26 cellular contexts compared by ENCODE assay signal in the genomic region with DNA sequence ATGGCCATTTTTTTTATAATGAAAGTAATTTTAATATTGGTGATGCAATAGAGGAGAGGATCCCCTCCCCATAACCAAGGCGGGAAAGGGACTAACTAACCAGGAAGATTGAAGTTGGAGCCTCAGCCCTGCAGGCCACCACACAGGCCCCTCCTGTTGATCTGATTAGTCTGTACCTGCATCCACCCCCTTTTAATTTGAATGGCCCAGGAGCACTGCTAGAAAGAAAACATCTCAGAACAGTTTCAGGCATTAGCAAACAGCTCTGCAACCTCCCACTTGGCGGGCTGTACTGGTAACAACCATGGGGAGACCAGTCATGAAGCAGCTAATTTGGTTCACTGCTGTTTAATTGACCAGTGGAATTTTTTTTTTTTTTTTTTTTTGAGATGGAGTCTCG. TPM values are rescaled to one million over a fixed set of nuclear protein-coding genes. Genes with fewer than 3 reads are reported as not detected.
A peak's percentile ranks its signal among the peaks of the same experiment; 100 is the strongest.
DNase-seq lines count a peak whose midpoint lies in the region; ATAC-seq, FAIRE-seq and TF ChIP-seq lines count a peak whose summit lies in the region.
"Had no signal": no experiment of that assay in that cellular context is flagged by ENCODE, and none has a peak within 500 bp of the region (broad histone marks: within the 10 kb centered on the region; RNA-seq: fewer than 3 reads in every experiment).

No MANE protein-coding gene starts in this region.

- H4K20me1 ChIP-seq in K562 (replicated peaks; ENCODE audit: control insufficient read depth, insufficient read depth, low read length) = peaks cover 6% of the 10 kb centered on the region; the same call in 1 of the 2 replicates

- H3K9me1 ChIP-seq in K562 (ENCODE audit: control insufficient read depth, insufficient read depth, low read length) = no peaks in the 10 kb centered on the region

- H3K4me1 Mint-ChIP-seq in progenitor cell of endocrine pancreas (ENCODE audit: low read depth) (peaks cover 10% of the 10 kb centered on the region), type B pancreatic cell (ENCODE audit: unreplicated experiment) (peaks cover 22% of the 10 kb centered on the region)
- H3K4me1 Mint-ChIP-seq: CD4-positive, CD25-positive, alpha-beta regulatory T cell had no signal

- WGBS in K562 (ENCODE audit: insufficient coverage, low coverage, missing lambda C conversion rate) = 4% methylated on average over 2 of the region's 3 CpGs

- TF ChIP-seq POLR2A in K562 (conservative IDR thresholded peaks at IDR 0.05) = no peak

- peak; percentile 21 for DNase-seq in activated effector memory CD4-positive, alpha-beta T cell treated with anti-CD3 and anti-CD28 coated beads, Interleukin-2, amount 50 U/mL, for 16 hours
- no peak for DNase-seq in activated effector memory CD4-positive, alpha-beta T cell treated with Interleukin-2 at 50 U/mL for 16 hours
- peak; percentile 28 for DNase-seq in LNCaP clone FGC (ENCODE audit: low read depth)
- DNase-seq in K562 (ENCODE audit: extremely low read depth in 1 of 4, low spot score in 3 of 4) = no peak
- DNase-seq in progenitor cell of endocrine pancreas (ENCODE audit: low spot score, unreplicated experiment) = no peak
- no peak for DNase-seq in type B pancreatic cell (ENCODE audit: extremely low spot score, unreplicated experiment)
- DNase-seq in activated CD8-positive, alpha-beta memory T cell treated with anti-CD3 and anti-CD28 coated beads, Interleukin-2, amount 50 U/mL, for 4 hours = no peak
- no peak for DNase-seq in activated T-cell treated with anti-CD3 and anti-CD28 coated beads, Interleukin-2, amount 50 U/mL, for 48 hours
- DNase-seq: 8988T; BE2C; CD4-positive, CD25-positive, alpha-beta regulatory T cell; DMS153; GF-D8; Karpas-422; NCI-H1048; NCI-H1436 treated with DMSO at 0.1 percent for 48 hours; NCI-H2081 treated with DMSO at 0.1 percent for 48 hours; NCI-H510A; NCI-H748 treated with DMSO at 0.1 percent for 48 hours; NK-92 treated with Interleukin-12 subunit alpha and Interleukin-12 subunit beta, amount 100 ng/mL, for 24 hours; SIG-M5 had no signal

- no peak for TF ChIP-seq RAD21 in K562 (CRISPR knock-in tag; conservative IDR thresholded peaks at IDR 0.05 in 1 of 2, IDR thresholded peaks at IDR 0.05 in 1 of 2)

- POLR2A ChIA-PET in K562 (lab: Yijun Ruan, JAX) = interaction anchor here (0.5 to 1.0 kb wide), 5 partner anchors 14 to 75 kb away, joined by 3 to 4 read pairs (median 3); no protein-coding TSS in a partner anchor

- no peak for TF ChIP-seq CTCF in LNCaP clone FGC (IDR thresholded peaks at IDR 0.05; ENCODE audit: control insufficient read depth, extremely low read depth, insufficient read depth)
- TF ChIP-seq CTCF in K562 (IDR thresholded peaks at IDR 0.05 in 2 of 3, conservative IDR thresholded peaks at IDR 0.05 in 1 of 3; ENCODE audit: insufficient read depth in 2 of 3, low read depth in 1 of 3, low read length in 3 of 3) = no peak
- no peak for TF ChIP-seq CTCF in progenitor cell of endocrine pancreas (IDR thresholded peaks at IDR 0.05; ENCODE audit: unreplicated experiment)
- TF ChIP-seq CTCF in type B pancreatic cell (conservative IDR thresholded peaks at IDR 0.05) = no peak

- H3K4me1 ChIP-seq in K562 (replicated peaks in 1 of 2; ENCODE audit: control insufficient read depth in 2 of 2, insufficient read depth in 2 of 2, low read length in 2 of 2) = peaks cover 3 to 4% of the 10 kb centered on the region in 2 experiments; a peak in 3 of 5 replicates
- H3K4me1 ChIP-seq: BE2C had no signal

- BruUV-seq in K562 (replicated peaks; lab: Mats Ljungman, UMichigan) = no TSS peak

- H3K27me3 ChIP-seq in K562 (ENCODE audit: control insufficient read depth in 2 of 2, insufficient read depth in 2 of 2, low read length in 2 of 2) = peaks cover 7 to 39% of the 10 kb centered on the region in 2 experiments; a peak in 3 of 5 replicates
- H3K27me3 ChIP-seq: BE2C, MG63 had no signal

- no peak overlapping the region for H2AFZ ChIP-seq in K562 (ENCODE audit: low read depth, low read length)

- CTCF ChIA-PET in K562 (lab: Yijun Ruan, JAX; ENCODE audit: low intra/inter-chr PET ratio) = no interaction called here

- TF ChIP-seq EP300 in K562 (IDR thresholded peaks at IDR 0.05; ENCODE audit: low read length) = no peak

- H3K9ac ChIP-seq in K562 (ENCODE audit: insufficient read depth in 1 of 2, low read depth in 2 of 2, low read length in 2 of 2) = no peak overlapping the region

- H3K4me3 ChIP-seq in LNCaP clone FGC (ENCODE audit: low read depth, low read length) = no peak overlapping the region
- H3K4me3 ChIP-seq in K562 = no peak overlapping the region
- H3K4me3 ChIP-seq: MG63 had no signal

- H3K79me2 ChIP-seq in K562 (ENCODE audit: control insufficient read depth, insufficient read depth, low read length) = no peaks in the 10 kb centered on the region

- in situ Hi-C loops in K562 (cut with MboI) = no loop called here

- H3K9me3 Mint-ChIP-seq in progenitor cell of endocrine pancreas (ENCODE audit: low read depth) (no peaks in the 10 kb centered on the region), type B pancreatic cell (no peaks in the 10 kb centered on the region)

- H3K36me3 Mint-ChIP-seq in progenitor cell of endocrine pancreas (ENCODE audit: insufficient read depth) (no peaks in the 10 kb centered on the region), type B pancreatic cell (no peaks in the 10 kb centered on the region)
- H3K36me3 Mint-ChIP-seq: CD4-positive, CD25-positive, alpha-beta regulatory T cell had no signal

- intact Hi-C loops in K562 (cut with micrococcal nuclease) = no loop called here

- peak overlapping the region; percentile 29 for H3K27ac Mint-ChIP-seq in progenitor cell of endocrine pancreas
- H3K27ac Mint-ChIP-seq in type B pancreatic cell = no peak overlapping the region
- H3K27ac Mint-ChIP-seq: CD4-positive, CD25-positive, alpha-beta regulatory T cell had no signal

- H3K36me3 ChIP-seq in K562 (ENCODE audit: control insufficient read depth, insufficient read depth, low read length) = no peaks in the 10 kb centered on the region
- H3K36me3 ChIP-seq: BE2C, MG63 had no signal

- H3K4me2 ChIP-seq in K562 (ENCODE audit: insufficient read depth, low read length) = no peak overlapping the region

- H3K4me3 Mint-ChIP-seq in progenitor cell of endocrine pancreas (ENCODE audit: low read depth) (no peak overlapping the region), type B pancreatic cell (no peak overlapping the region)
- H3K4me3 Mint-ChIP-seq: CD4-positive, CD25-positive, alpha-beta regulatory T cell had no signal

- no peaks in the 10 kb centered on the region for H3K9me3 ChIP-seq in K562 (replicated peaks; ENCODE audit: control insufficient read depth, insufficient read depth, low read depth, low read length)
- H3K9me3 ChIP-seq: BE2C, Caco-2, MG63 had no signal

- peaks cover 3% of the 10 kb centered on the region for H3K27me3 Mint-ChIP-seq in progenitor cell of endocrine pancreas
- H3K27me3 Mint-ChIP-seq in type B pancreatic cell = no peaks in the 10 kb centered on the region

- no peak for ATAC-seq in K562

- FAIRE-seq in K562 (lab: Jason Lieb, UNC) = no peak
- FAIRE-seq: RCC 7860 had no signal

- no peak overlapping the region for H3K27ac ChIP-seq in K562 (ENCODE audit: extremely low read depth, low read depth, low read length)

TF ChIP-seq in K562, 482 proteins besides CTCF, POLR2A, EP300 and RAD21:
- no peak for TF ChIP-seq POLR2B (IDR thresholded peaks at IDR 0.05; ENCODE audit: low read depth, partially characterized antibody)
- no peak for TF ChIP-seq CEBPG (CRISPR knock-in tag; IDR thresholded peaks at IDR 0.05)
- 0 out of 4 replicates have a peak, but pooled peaks have one; percentile 4 to 16 for TF ChIP-seq CEBPG (tag; conservative IDR thresholded peaks at IDR 0.05 in 1 of 2, IDR thresholded peaks at IDR 0.05 in 1 of 2)

RNA-seq across cellular contexts. Expression of a gene that starts 10.3 kb away (rescaled TPM):
- total RNA-seq in K562 (2011; cell fraction: chromatin; rRNA removed; ENCODE audit: low replicate concordance) = not detected in 2 replicates
- not detected in 2 replicates for total RNA-seq in K562 (2011; cell fraction: nucleolus; rRNA removed)
- total RNA-seq in K562 (2011; cell fraction: nucleoplasm; rRNA removed) = not detected in 2 replicates
- not detected in 2 replicates for total RNA-seq in K562 (2014; rRNA removed)
- not detected in 2 replicates for total RNA-seq in K562 (2014; rRNA removed; fragmentation: Illumina TruSeq; extraction: Trizol)
- not detected in 2 replicates for total RNA-seq in K562 (2015; rRNA removed; fragmentation: Illumina TruSeq; extraction: Trizol)
- not detected in 2 replicates for total RNA-seq in K562 (2021)
- polyA plus RNA-seq in K562 (2011; rRNA removed) = not detected in 2 replicates
- polyA plus RNA-seq in K562 (2011; cell fraction: cytosol; rRNA removed) = not detected in 2 replicates
- not detected in 2 replicates for polyA plus RNA-seq in K562 (2011; cell fraction: nucleus; rRNA removed)
- polyA plus RNA-seq in K562 (2012) = not detected in 2 replicates
- polyA plus RNA-seq in K562 (2014; fragmentation: Illumina TruSeq; extraction: Trizol) = not detected in 2 replicates
- not detected for polyA plus RNA-seq in K562 (2014; fragmentation: Nextera tagmentation; extraction: Ambion mirVana)
- polyA plus RNA-seq in K562 (2014; rRNA removed) = not detected in 2 replicates
- not detected in 2 replicates for polyA minus RNA-seq in K562 (2011; rRNA and poly(A)+ RNA removed)
- not detected in 2 replicates for polyA minus RNA-seq in K562 (2011; cell fraction: cytosol; rRNA and poly(A)+ RNA removed)
- not detected in 2 replicates for polyA minus RNA-seq in K562 (2011; cell fraction: nucleus; rRNA and poly(A)+ RNA removed)
- total RNA-seq in progenitor cell of endocrine pancreas = not detected in 2 replicates
- not detected in 2 replicates for total RNA-seq in type B pancreatic cell (ENCODE audit: low replicate concordance)
- total RNA-seq: Caco-2; CD4-positive, CD25-positive, alpha-beta regulatory T cell; Daoy; H4 had no signal
- polyA plus RNA-seq: CD4-positive, CD25-positive, alpha-beta regulatory T cell had no signal

RNA-seq across cellular contexts. Expression of a gene that starts 25.5 kb away (rescaled TPM):
- 1.3 and 1.4 TPM in 2 replicates for total RNA-seq in K562 (2011; cell fraction: chromatin; rRNA removed; ENCODE audit: low replicate concordance)
- 0.50 and 0.79 TPM in 2 replicates for total RNA-seq in K562 (2011; cell fraction: nucleolus; rRNA removed)
- 0.53 and 0.73 TPM in 2 replicates for total RNA-seq in K562 (2011; cell fraction: nucleoplasm; rRNA removed)
- 0.68 and 1.4 TPM in 2 replicates for total RNA-seq in K562 (2014; rRNA removed)
- 0.80 and 0.83 TPM in 2 replicates for total RNA-seq in K562 (2014; rRNA removed; fragmentation: Illumina TruSeq; extraction: Trizol)
- total RNA-seq in K562 (2015; rRNA removed; fragmentation: Illumina TruSeq; extraction: Trizol) = 1.1 and 1.4 TPM in 2 replicates
- total RNA-seq in K562 (2021) = 1.2 and 1.5 TPM in 2 replicates
- 0.38 and 0.57 TPM in 2 replicates for polyA plus RNA-seq in K562 (2011; rRNA removed)
- 0.24 and 0.42 TPM in 2 replicates for polyA plus RNA-seq in K562 (2011; cell fraction: cytosol; rRNA removed)
- polyA plus RNA-seq in K562 (2011; cell fraction: nucleus; rRNA removed) = 1.7 and 2.2 TPM in 2 replicates
- polyA plus RNA-seq in K562 (2012) = 0.71 and 0.78 TPM in 2 replicates
- 0.57 and 1.1 TPM in 2 replicates for polyA plus RNA-seq in K562 (2014; fragmentation: Illumina TruSeq; extraction: Trizol)
- polyA plus RNA-seq in K562 (2014; fragmentation: Nextera tagmentation; extraction: Ambion mirVana) = under 1 TPM; 0.14 to 0.22 TPM
- polyA plus RNA-seq in K562 (2014; rRNA removed) = 1.0 and 1.3 TPM in 2 replicates
- polyA minus RNA-seq in K562 (2011; rRNA and poly(A)+ RNA removed) = 0.28 and 0.48 TPM in 2 replicates
- polyA minus RNA-seq in K562 (2011; cell fraction: cytosol; rRNA and poly(A)+ RNA removed) = 0.48 and 0.64 TPM in 2 replicates
- polyA minus RNA-seq in K562 (2011; cell fraction: nucleus; rRNA and poly(A)+ RNA removed) = 1.3 and 1.4 TPM in 2 replicates
- total RNA-seq in progenitor cell of endocrine pancreas = 3.0 and 3.1 TPM in 2 replicates
- 3.3 and 4.1 TPM in 2 replicates for total RNA-seq in type B pancreatic cell (ENCODE audit: low replicate concordance)
- polyA plus RNA-seq: CD4-positive, CD25-positive, alpha-beta regulatory T cell had no signal

Comparison
In these comparisons a context has a peak if more than half of its experiments do, and no peak if none do; other contexts are left out.
1. DNase-seq: peak in activated effector memory CD4-positive, alpha-beta T cell treated with anti-CD3 and anti-CD28 coated beads, Interleukin-2, amount 50 U/mL, for 16 hours (single experiment) and LNCaP clone FGC (single experiment); none in activated effector memory CD4-positive, alpha-beta T cell treated with Interleukin-2 at 50 U/mL for 16 hours (single experiment), K562 (0 of 4), progenitor cell of endocrine pancreas (single experiment), type B pancreatic cell (single experiment), activated CD8-positive, alpha-beta memory T cell treated with anti-CD3 and anti-CD28 coated beads, Interleukin-2, amount 50 U/mL, for 4 hours (single experiment) and activated T-cell treated with anti-CD3 and anti-CD28 coated beads, Interleukin-2, amount 50 U/mL, for 48 hours (0 of 2).